Comparison of ENCODE assay signal across 19 cellular contexts in the genomic region with DNA sequence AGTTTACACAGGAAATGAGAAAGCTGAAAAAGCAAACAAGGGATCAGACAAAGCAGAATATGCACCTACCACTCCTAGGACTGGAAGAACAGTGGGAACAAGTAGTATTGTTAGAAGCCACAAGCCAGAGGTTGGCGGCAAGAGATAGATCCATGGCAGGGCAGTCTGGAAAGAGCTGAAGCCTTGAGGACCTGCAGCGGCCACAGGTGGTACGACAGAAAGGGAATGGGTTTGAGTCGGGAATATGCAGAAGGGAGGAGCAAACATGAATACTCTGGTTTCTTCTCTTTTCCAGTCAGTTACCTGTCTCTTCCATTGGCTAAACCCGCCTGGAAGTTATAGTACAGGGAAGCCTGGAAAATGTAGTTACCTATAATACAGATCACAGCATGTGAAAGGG.
"Had no signal": no experiment of that assay in that cellular context is flagged by ENCODE, and none has a peak within 500 bp of the region (broad histone marks: within the 10 kb centered on the region; RNA-seq: fewer than 3 reads in every experiment).

No MANE protein-coding gene starts in this region.

- ATAC-seq: left cardiac atrium; lower lobe of right lung; natural killer cell; stimulated activated naive B cell treated with anti-CD40 and anti-IgM and Interleukin-4, amounts not matched to agents 10 μg/mL and 1 μg/mL and 100 μg/mL, for 72 hours; stimulated activated naive CD8-positive, alpha-beta T cell treated with anti-CD3 and anti-CD28 coated beads, Interleukin-15, amount 100 ng/mL, for 72 hours had no signal

- H3K4me3 ChIP-seq: coronary artery, left ventricle myocardium inferior, lower lobe of right lung, sigmoid colon, skin epidermis, testis, transverse colon had no signal

- H3K36me3 Mint-ChIP-seq: memory B cell; mesothelial cell of epicardium; natural killer cell; stimulated activated naive B cell treated with anti-CD40 and anti-IgM and Interleukin-4, amounts not matched to agents 10 μg/mL and 1 μg/mL and 100 μg/mL, for 72 hours had no signal

- H3K27ac ChIP-seq: coronary artery, left ventricle myocardium inferior, lower lobe of right lung, sigmoid colon, skin epidermis, testis, transverse colon had no signal

- H3K27ac Mint-ChIP-seq: memory B cell; mesothelial cell of epicardium; natural killer cell; stimulated activated naive B cell treated with anti-CD40 and anti-IgM and Interleukin-4, amounts not matched to agents 10 μg/mL and 1 μg/mL and 100 μg/mL, for 72 hours; stimulated activated naive CD8-positive, alpha-beta T cell treated with anti-CD3 and anti-CD28 coated beads, Interleukin-15, amount 100 ng/mL, for 72 hours had no signal

- DNase-seq: effector CD4-positive, alpha-beta T cell; kidney; left cardiac atrium; left ventricle myocardium inferior; lower lobe of right lung; natural killer cell; posterior cingulate gyrus; sigmoid colon; stimulated activated CD4-positive, alpha-beta T cell treated with anti-CD3 and anti-CD28 coated beads, Interleukin-2, amount 100 ng/mL, for 24 hours; stimulated activated CD4-positive, alpha-beta T cell treated with anti-CD3 and anti-CD28 coated beads, Interleukin-4, amount 100 ng/mL, for 4 hours; stimulated activated naive B cell treated with anti-CD40 and anti-IgM and Interleukin-4, amounts not matched to agents 10 μg/mL and 1 μg/mL and 100 μg/mL, for 72 hours; stimulated activated naive CD8-positive, alpha-beta T cell treated with anti-CD3 and anti-CD28 coated beads, Interleukin-15, amount 100 ng/mL, for 72 hours; testis; transverse colon had no signal

- H3K27me3 ChIP-seq: testis had no signal

- H3K9me3 ChIP-seq: lower lobe of right lung, sigmoid colon, testis, transverse colon had no signal

- H3K27me3 Mint-ChIP-seq: stimulated activated naive CD8-positive, alpha-beta T cell treated with anti-CD3 and anti-CD28 coated beads, Interleukin-15, amount 100 ng/mL, for 72 hours had no signal

- H3K9me3 Mint-ChIP-seq: memory B cell; mesothelial cell of epicardium; natural killer cell; neural crest cell; stimulated activated naive B cell treated with anti-CD40 and anti-IgM and Interleukin-4, amounts not matched to agents 10 μg/mL and 1 μg/mL and 100 μg/mL, for 72 hours; stimulated activated naive CD8-positive, alpha-beta T cell treated with anti-CD3 and anti-CD28 coated beads, Interleukin-15, amount 100 ng/mL, for 72 hours had no signal

- H3K36me3 ChIP-seq: left ventricle myocardium inferior, lower lobe of right lung, sigmoid colon, transverse colon had no signal

- H3K4me3 Mint-ChIP-seq: memory B cell; mesothelial cell of epicardium; natural killer cell; neural crest cell; stimulated activated naive B cell treated with anti-CD40 and anti-IgM and Interleukin-4, amounts not matched to agents 10 μg/mL and 1 μg/mL and 100 μg/mL, for 72 hours; stimulated activated naive CD8-positive, alpha-beta T cell treated with anti-CD3 and anti-CD28 coated beads, Interleukin-15, amount 100 ng/mL, for 72 hours had no signal

- H3K4me1 ChIP-seq: testis had no signal
